ENCODE assay signal across 24 cellular contexts in the genomic region with DNA sequence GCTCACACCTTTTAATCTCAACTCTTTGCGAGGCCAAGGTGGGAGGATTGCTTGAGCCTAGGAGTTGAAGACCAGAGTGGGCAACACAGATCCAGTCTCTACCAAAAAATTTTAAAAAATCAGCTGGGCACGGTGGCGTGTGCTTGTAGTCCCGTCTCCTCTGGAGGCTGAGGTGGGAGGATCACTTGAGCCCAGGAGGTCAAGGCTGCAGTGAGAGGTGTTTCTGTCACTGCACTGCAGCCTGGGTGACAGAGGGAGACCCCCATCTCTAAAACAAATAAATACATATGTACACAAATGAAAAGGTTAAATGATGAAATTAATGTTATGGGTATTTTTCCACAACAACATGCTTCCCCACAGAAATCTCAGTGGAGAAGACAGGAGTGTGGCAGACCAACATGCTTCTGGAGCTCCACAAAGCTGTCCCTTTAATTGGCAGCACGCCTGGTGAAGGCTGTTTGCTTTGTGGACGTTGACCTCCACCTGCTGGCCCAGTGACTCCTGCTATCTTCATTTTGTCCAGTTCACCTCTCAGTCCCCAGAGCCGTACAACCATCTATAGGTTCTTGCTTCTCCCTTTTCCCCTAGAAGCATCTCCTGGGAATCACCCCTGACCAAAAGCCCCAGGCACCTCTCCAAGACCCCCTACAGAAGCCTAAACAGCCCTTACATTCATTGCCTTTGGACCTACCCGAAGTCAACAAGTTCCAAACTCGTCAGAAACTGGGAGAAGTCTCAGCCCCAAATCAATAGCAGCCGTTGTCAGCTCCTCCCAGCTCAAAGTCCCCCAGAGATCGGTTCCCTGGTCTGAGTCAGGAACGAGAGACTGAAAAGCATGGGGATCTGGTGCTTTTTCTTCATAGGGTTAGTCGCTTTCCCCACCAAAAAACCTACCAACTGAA. TPM values are rescaled to one million over a fixed set of nuclear protein-coding genes. Genes with fewer than 3 reads are reported as not detected.
DNase-seq lines count a peak whose midpoint lies in the region; ATAC-seq, FAIRE-seq and TF ChIP-seq lines count a peak whose summit lies in the region.
"Had no signal": no experiment of that assay in that cellular context is flagged by ENCODE, and none has a peak within 500 bp of the region (broad histone marks: within the 10 kb centered on the region; RNA-seq: fewer than 3 reads in every experiment).

No MANE protein-coding gene starts in this region.

- no peak overlapping the region for H2BK120ac ChIP-seq in mesenchymal stem cell (ENCODE audit: low read depth, low read length)

- H4K91ac ChIP-seq in mesenchymal stem cell (ENCODE audit: low read length): no peak overlapping the region

- POLR2A ChIA-PET in K562 (lab: Yijun Ruan, JAX) (no interaction called here), A673 (lab: Charles Lee; ENCODE audit: low non-redundant PET) (no interaction called here)

- no peak overlapping the region for H2BK5ac ChIP-seq in mesenchymal stem cell (ENCODE audit: low read depth, low read length, poor library complexity, severe bottlenecking)

- TF ChIP-seq CTCF in K562 (IDR thresholded peaks at IDR 0.05 in 2 of 3, conservative IDR thresholded peaks at IDR 0.05 in 1 of 3; ENCODE audit: insufficient read depth in 2 of 3, low read depth in 1 of 3, low read length in 3 of 3) (peak in 2 of 3 experiments; percentile 13 to 19; a peak in 1 of 6 replicates), A673 (conservative IDR thresholded peaks at IDR 0.05; ENCODE audit: low read depth, low read length) (no peak)

- H3K4ac ChIP-seq in mesenchymal stem cell (ENCODE audit: low read depth in 1 of 2, low read length in 2 of 2): no peak overlapping the region

- no peaks in the 10 kb centered on the region for H3K4me1 ChIP-seq in K562 (replicated peaks in 1 of 2; ENCODE audit: control insufficient read depth in 2 of 2, insufficient read depth in 2 of 2, low read length in 2 of 2)
- no peaks in the 10 kb centered on the region for H3K4me1 ChIP-seq in mesenchymal stem cell (ENCODE audit: control insufficient read depth, insufficient read depth, low read depth, low read length)
- H3K4me1 ChIP-seq in SJCRH30: no peaks in the 10 kb centered on the region
- peaks cover 10% of the 10 kb centered on the region for H3K4me1 ChIP-seq in A673 (ENCODE audit: insufficient read depth, low read length, poor library complexity, severe bottlenecking)
- H3K4me1 ChIP-seq: HAP-1 had no signal

- no peaks in the 10 kb centered on the region for H3K27me3 ChIP-seq in K562 (ENCODE audit: control insufficient read depth in 2 of 2, insufficient read depth in 2 of 2, low read length in 2 of 2)
- H3K27me3 ChIP-seq in mesenchymal stem cell (ENCODE audit: control insufficient read depth in 1 of 2, insufficient read depth in 1 of 2, low read length in 2 of 2): no peaks in the 10 kb centered on the region
- H3K27me3 ChIP-seq in SJCRH30: no peaks in the 10 kb centered on the region
- no peaks in the 10 kb centered on the region for H3K27me3 ChIP-seq in A673 (replicated peaks; ENCODE audit: insufficient read depth, low read depth, low read length, poor library complexity)
- H3K27me3 ChIP-seq: MG63 had no signal

- ATAC-seq in K562 (peak; percentile 81), GM18873 (IDR thresholded peaks at IDR 0.05; ENCODE audit: low FRiP score, unreplicated experiment) (no peak)
- ATAC-seq: natural killer cell; stimulated activated memory B cell treated with anti-CD40 and anti-IgM and Interleukin-4, amounts not matched to agents 10 μg/mL and 1 μg/mL and 100 μg/mL, for 72 hours had no signal

- no peaks in the 10 kb centered on the region for H3K79me2 ChIP-seq in K562 (ENCODE audit: control insufficient read depth, insufficient read depth, low read length)

- no peak for FAIRE-seq in K562 (lab: Jason Lieb, UNC)
- FAIRE-seq: endothelial cell of umbilical vein, GM18507 had no signal

- BruUV-seq in K562 (replicated peaks; lab: Mats Ljungman, UMichigan) (no TSS peak), A673 (replicated peaks; lab: Mats Ljungman, UMichigan) (no TSS peak)

- intact Hi-C loops in K562 (cut with micrococcal nuclease) (no loop called here), A673 (cut with micrococcal nuclease; ENCODE audit: unreplicated experiment) (loop anchor here (5.0 kb wide), 1 partner anchor 38 kb away; a partner anchor contains a TSS)

- in situ Hi-C loops in K562 (cut with MboI): no loop called here

- CTCF ChIA-PET in K562 (lab: Yijun Ruan, JAX; ENCODE audit: low intra/inter-chr PET ratio) (no interaction called here), A673 (lab: Charles Lee) (no interaction called here)

- no peak overlapping the region for H4K8ac ChIP-seq in mesenchymal stem cell (ENCODE audit: low read length)

- H3K36me3 ChIP-seq in K562 (ENCODE audit: control insufficient read depth, insufficient read depth, low read length): no peaks in the 10 kb centered on the region
- no peaks in the 10 kb centered on the region for H3K36me3 ChIP-seq in mesenchymal stem cell (ENCODE audit: control insufficient read depth in 1 of 2, insufficient read depth in 2 of 2, low read depth in 1 of 2, low read length in 2 of 2)
- no peaks in the 10 kb centered on the region for H3K36me3 ChIP-seq in SJCRH30
- no peaks in the 10 kb centered on the region for H3K36me3 ChIP-seq in A673 (ENCODE audit: insufficient read depth, low read length, poor library complexity, severe bottlenecking)
- H3K36me3 ChIP-seq: HAP-1 had no signal

- H2BK15ac ChIP-seq in mesenchymal stem cell (ENCODE audit: low read depth, poor library complexity, severe bottlenecking): no peak overlapping the region

- H3K9ac ChIP-seq in K562 (ENCODE audit: insufficient read depth in 1 of 2, low read depth in 2 of 2, low read length in 2 of 2): no peak overlapping the region
- H3K9ac ChIP-seq in mesenchymal stem cell (ENCODE audit: low read length): peak overlapping the region; percentile 33

- no peak overlapping the region for H3K18ac ChIP-seq in mesenchymal stem cell (ENCODE audit: low read depth in 1 of 2, low read length in 2 of 2)

- H3K23ac ChIP-seq in mesenchymal stem cell (ENCODE audit: low read length in 2 of 2): no peak overlapping the region

- no peaks in the 10 kb centered on the region for H3K9me1 ChIP-seq in K562 (ENCODE audit: control insufficient read depth, insufficient read depth, low read length)

- H3K79me1 ChIP-seq in mesenchymal stem cell (replicated peaks; ENCODE audit: low read length, poor library complexity, severe bottlenecking): no peaks in the 10 kb centered on the region

- no peak overlapping the region for H3K4me2 ChIP-seq in K562 (ENCODE audit: insufficient read depth, low read length)
- no peak overlapping the region for H3K4me2 ChIP-seq in mesenchymal stem cell (ENCODE audit: low read length, poor library complexity, severe bottlenecking)

- no peak for TF ChIP-seq EP300 in K562 (IDR thresholded peaks at IDR 0.05; ENCODE audit: low read length)

- H2AK5ac ChIP-seq in mesenchymal stem cell (ENCODE audit: low read length, severe bottlenecking): no peak overlapping the region

- DNase-seq in HuH-7.5 (ENCODE audit: low spot score): peak; percentile 22
- DNase-seq in K562 (ENCODE audit: extremely low read depth in 1 of 4, low spot score in 3 of 4): peak in 2 of 4 experiments; percentile 8 to 29
- no peak for DNase-seq in mesenchymal stem cell
- no peak for DNase-seq in GOT3 (lab: John Stamatoyannopoulos, UW)
- DNase-seq in SJCRH30: no peak
- DNase-seq in A673 (ENCODE audit: low spot score): no peak
- DNase-seq: aorta; caudate nucleus; CD8-positive, alpha-beta memory T cell; GF-D8; kidney glomerular epithelial cell; MG63; natural killer cell; NCI-H2029 treated with DMSO at 0.1 percent for 48 hours; NCI-H226; NCI-H774; retina; stimulated activated CD4-positive, alpha-beta T cell treated with anti-CD3 and anti-CD28 coated beads, Interleukin-2, amount 100 ng/mL, for 48 hours had no signal

- no peaks in the 10 kb centered on the region for H4K20me1 ChIP-seq in K562 (replicated peaks; ENCODE audit: control insufficient read depth, insufficient read depth, low read length)

- peak overlapping the region in 1 of 2 experiments; percentile 35 for H2BK12ac ChIP-seq in mesenchymal stem cell (ENCODE audit: low read length in 2 of 2)

- no peaks in the 10 kb centered on the region for H3K9me3 ChIP-seq in K562 (replicated peaks; ENCODE audit: control insufficient read depth, insufficient read depth, low read depth, low read length)
- H3K9me3 ChIP-seq in mesenchymal stem cell (ENCODE audit: control insufficient read depth, low read length): no peaks in the 10 kb centered on the region
- no peaks in the 10 kb centered on the region for H3K9me3 ChIP-seq in SJCRH30 (replicated peaks)
- no peaks in the 10 kb centered on the region for H3K9me3 ChIP-seq in A673 (ENCODE audit: low read depth, low read length, poor library complexity, severe bottlenecking)
- H3K9me3 ChIP-seq: HAP-1 had no signal

- H3K27ac ChIP-seq in K562 (ENCODE audit: extremely low read depth, low read depth, low read length) (no peak overlapping the region), mesenchymal stem cell (ENCODE audit: low read length, poor library complexity, severe bottlenecking) (no peak overlapping the region), SJCRH30 (no peak overlapping the region), A673 (ENCODE audit: low read depth, low read length, poor library complexity, severe bottlenecking) (no peak overlapping the region)
- H3K27ac ChIP-seq: VCaP had no signal

- no peak for TF ChIP-seq RAD21 in K562 (CRISPR knock-in tag; conservative IDR thresholded peaks at IDR 0.05 in 1 of 2, IDR thresholded peaks at IDR 0.05 in 1 of 2)

- no peak overlapping the region for H3K14ac ChIP-seq in mesenchymal stem cell (ENCODE audit: low read length in 2 of 2)

- H2AFZ ChIP-seq in K562 (ENCODE audit: low read depth, low read length) (no peak overlapping the region), mesenchymal stem cell (ENCODE audit: low read depth, low read length) (no peak overlapping the region)

- no peak overlapping the region for H3K4me3 ChIP-seq in K562
- no peak overlapping the region for H3K4me3 ChIP-seq in mesenchymal stem cell (ENCODE audit: insufficient read depth in 1 of 2, low read depth in 1 of 2, low read length in 2 of 2)
- no peak overlapping the region for H3K4me3 ChIP-seq in SJCRH30
- no peak overlapping the region for H3K4me3 ChIP-seq in A673 (ENCODE audit: low read depth, low read length, poor library complexity, severe bottlenecking)
- H3K4me3 ChIP-seq: HAP-1, MG63 had no signal

- 23% methylated on average over 13 of the region's 13 CpGs for WGBS in K562 (ENCODE audit: insufficient coverage, low coverage, missing lambda C conversion rate)
- 83% methylated on average over 10 of the region's 13 CpGs for whole genome bisulfite sequencing in mesenchymal stem cell

- TF ChIP-seq POLR2A in K562 (conservative IDR thresholded peaks at IDR 0.05): no peak

RNA-seq across cellular contexts. Expression of a gene that starts 36.4 kb away (rescaled TPM):
- total RNA-seq in K562 (2011; cell fraction: chromatin; rRNA removed; ENCODE audit: low replicate concordance): 25.2 and 28.2 TPM in 2 replicates
- 23.9 and 33.5 TPM in 2 replicates for total RNA-seq in K562 (2011; cell fraction: nucleolus; rRNA removed)
- 36.3 and 51.0 TPM in 2 replicates for total RNA-seq in K562 (2011; cell fraction: nucleoplasm; rRNA removed)
- total RNA-seq in K562 (2014; rRNA removed) (46.4 and 55.3 TPM in 2 replicates), K562 (2014; rRNA removed; fragmentation: Illumina TruSeq; extraction: Trizol) (23.6 and 23.9 TPM in 2 replicates), K562 (2015; rRNA removed; fragmentation: Illumina TruSeq; extraction: Trizol) (33.3 and 34.5 TPM in 2 replicates), K562 (2021) (41.2 and 42.3 TPM in 2 replicates), A673 (2021) (1,443 and 1,572 TPM in 2 replicates)
- polyA plus RNA-seq in K562 (2011; rRNA removed) (10.8 and 21.3 TPM in 2 replicates), K562 (2014; fragmentation: Illumina TruSeq; extraction: Trizol) (40.2 and 41.6 TPM in 2 replicates), K562 (2014; fragmentation: Nextera tagmentation; extraction: Ambion mirVana) (1 to 10 TPM; 5.0 to 5.6 TPM), K562 (2014; rRNA removed) (38.4 and 41.5 TPM in 2 replicates)
- polyA plus RNA-seq in K562 (2011; cell fraction: cytosol; rRNA removed): 29.0 and 37.1 TPM in 2 replicates
- 16.6 and 29.9 TPM in 2 replicates for polyA plus RNA-seq in K562 (2011; cell fraction: nucleus; rRNA removed)
- polyA plus RNA-seq in K562 (2012): 55.5 and 80.3 TPM in 2 replicates
- 8.0 and 17.6 TPM in 2 replicates for polyA minus RNA-seq in K562 (2011; rRNA and poly(A)+ RNA removed)
- 19.2 and 24.3 TPM in 2 replicates for polyA minus RNA-seq in K562 (2011; cell fraction: cytosol; rRNA and poly(A)+ RNA removed)
- polyA minus RNA-seq in K562 (2011; cell fraction: nucleus; rRNA and poly(A)+ RNA removed): 3.6 and 8.8 TPM in 2 replicates
- 955 TPM for polyA plus RNA-seq in mesenchymal stem cell (2013, experiment 1 of 2)
- polyA plus RNA-seq in mesenchymal stem cell (2013, experiment 2 of 2): 984 TPM
- 156 and 166 TPM in 2 replicates for total RNA-seq in SJCRH30 (2014; rRNA removed; shearing (Covaris generic))
